In the genomic region with DNA sequence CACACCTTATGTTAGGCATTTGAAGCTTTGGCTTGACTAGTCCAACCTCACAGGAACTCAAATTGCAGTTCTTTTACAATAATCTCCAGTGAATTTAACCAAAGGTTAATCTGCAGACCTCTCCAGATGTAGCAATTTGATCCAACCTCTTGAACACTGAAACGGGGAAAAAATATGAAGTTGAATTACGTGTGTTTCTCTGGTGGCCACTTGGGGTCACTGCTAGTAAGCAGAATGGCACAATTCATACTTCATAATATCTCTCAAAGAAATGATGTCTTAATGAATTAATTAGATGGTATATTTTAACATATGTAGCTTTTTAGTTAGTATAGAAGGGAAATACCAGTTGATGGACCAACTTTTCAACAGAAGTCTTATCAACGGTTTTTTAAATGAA, we compare ENCODE assay signal across 5 cellular contexts. TPM values are rescaled to one million over a fixed set of nuclear protein-coding genes. Genes with fewer than 3 reads are reported as not detected.
"Had no signal": no experiment of that assay in that cellular context is flagged by ENCODE, and none has a peak within 500 bp of the region (broad histone marks: within the 10 kb centered on the region; RNA-seq: fewer than 3 reads in every experiment).

No MANE protein-coding gene starts in this region.

RNA-seq across cellular contexts. Expression of gene TCP11X1, which starts 1.4 kb away (rescaled TPM):
- total RNA-seq: GM23248, HFFc6, HT-29 had no signal
- polyA plus RNA-seq: GM23248, IgD-negative memory B cell had no signal

RNA-seq across cellular contexts. Expression of gene NXF2, which starts 30.5 kb away (rescaled TPM):
- total RNA-seq: GM23248, H7, HFFc6, HT-29 had no signal
- polyA plus RNA-seq: GM23248, IgD-negative memory B cell had no signal
